Comparison of ENCODE assay signal across 1 cellular context in the genomic region with DNA sequence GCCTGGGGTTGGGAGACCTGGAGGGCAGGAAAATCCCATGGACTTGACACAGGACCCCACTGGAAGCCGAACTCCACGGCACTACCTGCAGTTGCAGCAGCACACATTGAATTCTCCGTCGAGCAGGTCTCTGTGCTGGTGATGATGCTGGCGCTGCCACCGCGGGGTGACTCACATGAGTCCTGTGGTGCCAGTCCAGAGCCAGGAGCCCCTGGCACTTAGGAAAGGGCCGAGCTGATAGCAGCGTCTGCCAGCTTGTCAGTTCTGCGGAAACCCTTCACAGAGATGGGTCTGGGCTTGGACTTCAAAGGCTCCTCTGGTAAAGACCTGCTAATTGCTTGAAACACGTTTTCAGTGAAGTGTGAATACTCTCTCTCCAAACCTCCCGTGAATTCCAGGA.
TF ChIP-seq lines count a peak whose summit lies in the region.

No MANE protein-coding gene starts in this region.

TF ChIP-seq in H1, 55 proteins besides CTCF, POLR2A, EP300 and RAD21:
- no peak for TF ChIP-seq KDM5A (IDR thresholded peaks at IDR 0.05; ENCODE audit: low read length)
- TF ChIP-seq CTBP2 (IDR thresholded peaks at IDR 0.05; ENCODE audit: borderline replicate concordance, insufficient read depth, insufficient read length, low read length): no peak
- TF ChIP-seq SAP30 (IDR thresholded peaks at IDR 0.05; ENCODE audit: insufficient read depth, insufficient replicate concordance, low read length): no peak
- TF ChIP-seq KDM1A (IDR thresholded peaks at IDR 0.05; ENCODE audit: borderline replicate concordance, low read length): no peak
